Comparison of ENCODE assay signal across 2 cellular contexts in genomic region chr1:22749503-22749902, GRCh38.
TF ChIP-seq lines count a peak whose summit lies in the region.

No MANE protein-coding gene starts in this region.

TF ChIP-seq in HepG2, 621 proteins besides CTCF, POLR2A, EP300 and RAD21:
- TF ChIP-seq GRHL1 (CRISPR knock-in tag; conservative IDR thresholded peaks at IDR 0.05) = no peak
- peak; percentile 46; the same call in 1 of the 2 replicates for TF ChIP-seq ZNF24 (IDR thresholded peaks at IDR 0.05)
TF ChIP-seq in HepG2: peak in this region for 1.

TF ChIP-seq in WTC11, 78 proteins besides CTCF, POLR2A, EP300 and RAD21:
- TF ChIP-seq ZNF532 (CRISPR knock-in tag; IDR thresholded peaks at IDR 0.05; ENCODE audit: borderline replicate concordance) = no peak
- no peak for TF ChIP-seq JUN (CRISPR knock-in tag; IDR thresholded peaks at IDR 0.05)
- no peak for TF ChIP-seq HMGXB4 (CRISPR knock-in tag; IDR thresholded peaks at IDR 0.05)
- TF ChIP-seq NFE2L1 (CRISPR knock-in tag; IDR thresholded peaks at IDR 0.05) = no peak
- no peak for TF ChIP-seq ATF3 (CRISPR knock-in tag; conservative IDR thresholded peaks at IDR 0.05)
- TF ChIP-seq MLX (CRISPR knock-in tag; IDR thresholded peaks at IDR 0.05) = no peak
TF ChIP-seq in WTC11: peak in this region for 0.
